Comparison of ENCODE assay signal across 8 cellular contexts in genomic region chr1:152047954-152048640, GRCh38. TPM values are rescaled to one million over a fixed set of nuclear protein-coding genes. Genes with fewer than 3 reads are reported as not detected.
DNase-seq lines count a peak whose midpoint lies in the region; ATAC-seq and TF ChIP-seq lines count a peak whose summit lies in the region.

No MANE protein-coding gene starts in this region.

- peak overlapping the region; percentile 95 for H3K27ac Mint-ChIP-seq in endothelial cell (ENCODE audit: unreplicated experiment)

- H3K9me3 Mint-ChIP-seq in endothelial cell (ENCODE audit: unreplicated experiment), result no peaks in the 10 kb centered on the region

- H3K9me3 ChIP-seq in mucosa of descending colon, result no peaks in the 10 kb centered on the region

- peaks cover 3% of the 10 kb centered on the region for H3K27me3 Mint-ChIP-seq in endothelial cell (ENCODE audit: unreplicated experiment)

- peaks cover 6% of the 10 kb centered on the region for H3K36me3 ChIP-seq in mucosa of descending colon (ENCODE audit: low read depth)

- no peak overlapping the region for H3K4me3 ChIP-seq in mucosa of descending colon

- peak; percentile 98 to 99 for DNase-seq in AML-193 (lab: John Stamatoyannopoulos, UW)
- peak; percentile 100 for DNase-seq in NOMO-1 treated with dmso at 0.1 percent for 144 hours (lab: John Stamatoyannopoulos, UW; ENCODE audit: unreplicated experiment)
- DNase-seq in activated CD8-positive, alpha-beta memory T cell treated with anti-CD3 and anti-CD28 coated beads, Interleukin-2, amount 50 U/mL, for 1 hour (ENCODE audit: extremely low read depth), result peak; percentile 81
- peak; percentile 77 for DNase-seq in endothelial cell (ENCODE audit: low spot score)
- peak; percentile 89 to 96 (median 90) for DNase-seq in mucosa of descending colon
- DNase-seq in stimulated activated CD8-positive, alpha-beta memory T cell treated with anti-CD3 and anti-CD28 coated beads, Interleukin-4, amount 100 ng/mL, for 1 hour (ENCODE audit: low read depth in 2 of 2, low spot score in 1 of 2), result peak; percentile 66 to 75

- intact Hi-C loops in mucosa of descending colon (cut with DNase I, micrococcal nuclease), result no loop called here

- peaks cover 18% of the 10 kb centered on the region for H3K4me1 ChIP-seq in mucosa of descending colon (ENCODE audit: low read depth)

- peaks cover 24% of the 10 kb centered on the region for H3K4me1 Mint-ChIP-seq in endothelial cell (ENCODE audit: unreplicated experiment)

- TF ChIP-seq CTCF in endothelial cell (IDR thresholded peaks at IDR 0.05; ENCODE audit: unreplicated experiment), result peak; percentile 31
- TF ChIP-seq CTCF in mucosa of descending colon (IDR thresholded peaks at IDR 0.05), result peak; percentile 36

- H3K36me3 Mint-ChIP-seq in endothelial cell (ENCODE audit: low read depth, unreplicated experiment), result no peaks in the 10 kb centered on the region

- H3K4me3 Mint-ChIP-seq in endothelial cell (ENCODE audit: unreplicated experiment), result peak overlapping the region; percentile 71

- ATAC-seq in GM18870 (IDR thresholded peaks at IDR 0.05; ENCODE audit: unreplicated experiment) (peak; percentile 93), HG03108 (IDR thresholded peaks at IDR 0.05; ENCODE audit: unreplicated experiment) (peak; percentile 92), mucosa of descending colon (peak; percentile 93)

RNA-seq across cellular contexts. Expression of gene S100A11, which starts 11.3 kb away (rescaled TPM):
- total RNA-seq in endothelial cell (ENCODE audit: unreplicated experiment), result 1,124 TPM
- total RNA-seq in mucosa of descending colon, result 100 to 1,000 TPM in 1 of 3 donors, 10 to 100 TPM in 2; 88.8 to 230 (median 93.8) TPM

RNA-seq across cellular contexts. Expression of gene TCHHL1, which starts 40.8 kb away (rescaled TPM):
- total RNA-seq in endothelial cell (ENCODE audit: unreplicated experiment), result not detected
- not detected for total RNA-seq in mucosa of descending colon

RNA-seq across cellular contexts. Expression of gene S100A10, which starts 54.4 kb away (rescaled TPM):
- total RNA-seq in endothelial cell (ENCODE audit: unreplicated experiment) (241 TPM), mucosa of descending colon (1,000 to 10,000 TPM in 2 of 3 donors, 100 to 1,000 TPM in 1; 540 to 1,335 (median 1,083) TPM)
